In the genomic region with DNA sequence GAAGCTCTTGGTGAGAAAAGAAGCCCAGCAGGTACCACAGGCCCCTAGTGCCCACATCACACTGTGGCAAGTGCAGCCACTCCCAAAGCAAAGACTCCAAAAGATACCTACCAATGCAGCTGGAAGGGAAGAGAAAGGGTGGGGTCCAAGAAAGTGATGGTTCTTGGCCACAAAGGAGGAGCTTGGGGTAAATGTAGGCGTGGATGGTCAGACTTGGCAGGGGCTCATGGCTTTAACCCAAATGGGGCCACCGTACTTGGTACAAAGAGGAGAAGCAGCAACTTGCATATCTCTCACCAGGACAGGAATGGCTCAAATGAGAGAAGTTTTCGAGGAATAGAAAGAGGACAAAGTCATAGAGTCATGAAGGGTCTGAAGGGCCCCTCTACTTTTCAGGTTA, we compare ENCODE assay signal across 17 cellular contexts. TPM values are rescaled to one million over a fixed set of nuclear protein-coding genes. Genes with fewer than 3 reads are reported as not detected.
DNase-seq lines count a peak whose midpoint lies in the region; ATAC-seq and TF ChIP-seq lines count a peak whose summit lies in the region.
"Had no signal": no experiment of that assay in that cellular context is flagged by ENCODE, and none has a peak within 500 bp of the region (broad histone marks: within the 10 kb centered on the region; RNA-seq: fewer than 3 reads in every experiment).

No MANE protein-coding gene starts in this region.

- H3K79me2 ChIP-seq in HCT116 (ENCODE audit: insufficient read depth, low read length), result peaks cover 44% of the 10 kb centered on the region
- H3K79me2 ChIP-seq: parathyroid adenoma had no signal

- H3K4me3 ChIP-seq in HCT116 (replicated peaks in 1 of 2; ENCODE audit: low read depth in 1 of 2, low read length in 2 of 2), result no peak overlapping the region
- H3K4me3 ChIP-seq: lung, PC-9 had no signal

- H3K4me2 ChIP-seq in HCT116 (ENCODE audit: low read length), result no peak overlapping the region
- H3K4me2 ChIP-seq: KMS-11, PC-9 had no signal

- H3K27ac Mint-ChIP-seq in central memory CD8-positive, alpha-beta T cell (ENCODE audit: low read depth), result peak overlapping the region; percentile 33
- peak overlapping the region; percentile 71 to 97 for H3K27ac Mint-ChIP-seq in natural killer cell

- H3K36me3 ChIP-seq in HCT116 (ENCODE audit: control insufficient read depth in 1 of 2, insufficient read depth in 2 of 2, low read length in 2 of 2), result peaks cover 11 to 22% of the 10 kb centered on the region in 2 experiments; a peak in 3 of 4 replicates

- CTCF ChIA-PET in HCT116 (lab: Charles Lee), result interaction anchor here (0.6 kb wide), 1 partner anchor 209 kb away, joined by 3 read pairs; no protein-coding TSS in a partner anchor

- no peak for TF ChIP-seq POLR2A in HCT116 (IDR thresholded peaks at IDR 0.05; ENCODE audit: borderline replicate concordance, extremely low read depth, insufficient read depth, insufficient read length)

- intact Hi-C loops in HCT116 (cut with micrococcal nuclease) (no loop called here), natural killer cell (cut with micrococcal nuclease) (no loop called here)

- TF ChIP-seq RAD21 in HCT116 (IDR thresholded peaks at IDR 0.05; ENCODE audit: low read depth), result no peak

- RAD21 ChIA-PET in HCT116 (lab: Charles Lee; ENCODE audit: low non-redundant PET in 1 of 2, low total read pairs in 2 of 2, uncharacterized antibody in 2 of 2, unreplicated experiment in 2 of 2), result no interaction called here

- peaks cover 36% of the 10 kb centered on the region for H3K4me1 Mint-ChIP-seq in central memory CD8-positive, alpha-beta T cell
- H3K4me1 Mint-ChIP-seq in natural killer cell, result peaks cover 27 to 48% of the 10 kb centered on the region in 2 donors

- no peaks in the 10 kb centered on the region for H3K27me3 ChIP-seq in HCT116 (ENCODE audit: insufficient read depth, low read length)

- H3K9me3 Mint-ChIP-seq in central memory CD8-positive, alpha-beta T cell, result no peaks in the 10 kb centered on the region
- H3K9me3 Mint-ChIP-seq in natural killer cell, result no peaks in the 10 kb centered on the region

- H2AFZ ChIP-seq in HCT116 (ENCODE audit: low read depth, low read length, poor library complexity, severe bottlenecking), result no peak overlapping the region
- H2AFZ ChIP-seq: parathyroid adenoma, PC-9 had no signal

- H3K36me3 Mint-ChIP-seq in central memory CD8-positive, alpha-beta T cell (ENCODE audit: insufficient read depth), result peaks cover 13% of the 10 kb centered on the region
- H3K36me3 Mint-ChIP-seq in natural killer cell, result no peaks in the 10 kb centered on the region

- no peak for TF ChIP-seq CTCF in 22Rv1 (IDR thresholded peaks at IDR 0.05)
- TF ChIP-seq CTCF in HCT116 (IDR thresholded peaks at IDR 0.05 in 2 of 3, conservative IDR thresholded peaks at IDR 0.05 in 1 of 3; ENCODE audit: borderline replicate concordance in 1 of 3, insufficient read depth in 1 of 3, low read depth in 2 of 3, low read length in 2 of 3), result no peak
- TF ChIP-seq CTCF in natural killer cell (IDR thresholded peaks at IDR 0.05), result no peak

- no TSS peak for BruUV-seq in HCT116 (replicated peaks; lab: Mats Ljungman, UMichigan)

- H3K27me3 Mint-ChIP-seq in central memory CD8-positive, alpha-beta T cell, result no peaks in the 10 kb centered on the region
- H3K27me3 Mint-ChIP-seq in natural killer cell (ENCODE audit: low read depth in 2 of 2), result no peaks in the 10 kb centered on the region

- no peaks in the 10 kb centered on the region for H3K9me3 ChIP-seq in HCT116 (ENCODE audit: control insufficient read depth in 1 of 2, insufficient read depth in 1 of 2, low read depth in 1 of 2, low read length in 2 of 2)

- H3K27ac ChIP-seq in 22Rv1, result peak overlapping the region; percentile 87; the same call in 1 of the 2 replicates
- peak overlapping the region; percentile 11 for H3K27ac ChIP-seq in HCT116 (ENCODE audit: low read depth, low read length)
- H3K27ac ChIP-seq: KMS-11, PC-9 had no signal

- peak overlapping the region; percentile 44 for H3K4me3 Mint-ChIP-seq in central memory CD8-positive, alpha-beta T cell
- peak overlapping the region; percentile 26 for H3K4me3 Mint-ChIP-seq in natural killer cell

- DNase-seq in HCT116 (ENCODE audit: low read depth, low spot score), result no peak
- DNase-seq in central memory CD8-positive, alpha-beta T cell (ENCODE audit: low spot score in 2 of 2), result no peak
- DNase-seq in natural killer cell, result no peak
- no peak for DNase-seq in stimulated activated CD4-positive, alpha-beta T cell treated with anti-CD3 and anti-CD28 coated beads, Interleukin-1b, Interleukin-23, amount 100 ng/mL, for 48 hours
- DNase-seq in HT-29 (ENCODE audit: low spot score), result no peak
- no peak for DNase-seq in NCI-H2227 (lab: John Stamatoyannopoulos, UW; ENCODE audit: unreplicated experiment)
- DNase-seq: activated CD8-positive, alpha-beta memory T cell treated with anti-CD3 and anti-CD28 coated beads for 24 hours; effector memory CD4-positive, alpha-beta T cell; NCI-H1436; NCI-H510A; PC-9; stimulated activated CD4-positive, alpha-beta T cell treated with anti-CD3 and anti-CD28 coated beads, Interleukin-15, amount 100 ng/mL, for 24 hours had no signal

- POLR2A ChIA-PET in HCT116 (lab: Charles Lee), result interaction anchor here (1.1 to 1.4 kb wide), 2 partner anchors 50 to 62 kb away, joined by 3 to 6 read pairs; no protein-coding TSS in a partner anchor

- H4K20me1 ChIP-seq in HCT116 (ENCODE audit: insufficient read depth), result no peaks in the 10 kb centered on the region

- no peaks in the 10 kb centered on the region for H3K9me2 ChIP-seq in HCT116 (ENCODE audit: insufficient read depth)

- H3K4me1 ChIP-seq in HCT116 (ENCODE audit: control insufficient read depth in 1 of 2, insufficient read depth in 2 of 2, low read length in 2 of 2), result peaks cover 13 to 61% of the 10 kb centered on the region in 2 experiments
- H3K4me1 ChIP-seq: parathyroid adenoma had no signal

- no peak overlapping the region for H3K9ac ChIP-seq in HCT116 (ENCODE audit: low read length)
- H3K9ac ChIP-seq: KMS-11, parathyroid adenoma had no signal

- ATAC-seq in HCT116, result no peak
- no peak for ATAC-seq in central memory CD8-positive, alpha-beta T cell (replicated peaks; ENCODE audit: extremely low read depth, poor library complexity, severe bottlenecking)
- ATAC-seq in natural killer cell, result no peak
- ATAC-seq in HG02970 (IDR thresholded peaks at IDR 0.05; ENCODE audit: low FRiP score, unreplicated experiment), result no peak

TF ChIP-seq in HCT116, 20 proteins besides CTCF, POLR2A, EP300 and RAD21:
- TF ChIP-seq EZH2phosphoT487 (IDR thresholded peaks at IDR 0.05; ENCODE audit: borderline replicate concordance) (no peak), SIN3A (IDR thresholded peaks at IDR 0.05; ENCODE audit: low read depth) (no peak), ZFX (IDR thresholded peaks at IDR 0.05) (no peak), POLR2AphosphoS5 (IDR thresholded peaks at IDR 0.05; ENCODE audit: low read depth, low read length) (no peak)
- TF ChIP-seq, protein P1, sequence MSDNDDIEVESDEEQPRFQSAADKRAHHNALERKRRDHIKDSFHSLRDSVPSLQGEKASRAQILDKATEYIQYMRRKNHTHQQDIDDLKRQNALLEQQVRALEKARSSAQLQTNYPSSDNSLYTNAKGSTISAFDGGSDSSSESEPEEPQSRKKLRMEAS (IDR thresholded peaks at IDR 0.05), result no peak

RNA-seq across cellular contexts. Expression of a gene that starts 4.8 kb away (rescaled TPM):
- total RNA-seq in HCT116 (2021; ENCODE audit: unreplicated experiment) (59.8 TPM), natural killer cell (10 to 100 TPM; 85.3 to 94.5 (median 94.0) TPM)
- polyA plus RNA-seq in HCT116 (2012), result 38.4 and 39.6 TPM in 2 replicates
- total RNA-seq in HT-29 (2014; rRNA removed; shearing (Covaris generic)), result 129 and 134 TPM in 2 replicates

RNA-seq across cellular contexts. Expression of a gene that starts 6.3 kb away (rescaled TPM):
- total RNA-seq in HCT116 (2021; ENCODE audit: unreplicated experiment) (50.4 TPM), natural killer cell (100 to 1,000 TPM; 101 to 105 (median 102) TPM)
- 32.6 and 43.2 TPM in 2 replicates for polyA plus RNA-seq in HCT116 (2012)
- total RNA-seq in HT-29 (2014; rRNA removed; shearing (Covaris generic)), result 87.6 and 102 TPM in 2 replicates

RNA-seq across cellular contexts. Expression of a gene that starts 13.6 kb away (rescaled TPM):
- total RNA-seq in HCT116 (2021; ENCODE audit: unreplicated experiment) (0.61 TPM), natural killer cell (10 to 100 TPM in 1 of 3 donors, 1 to 10 TPM in 2; 6.3 to 11.2 (median 7.1) TPM)
- polyA plus RNA-seq in HCT116 (2012), result 0.66 and 0.91 TPM in 2 replicates
- total RNA-seq in HT-29 (2014; rRNA removed; shearing (Covaris generic)), result 1.2 and 2.5 TPM in 2 replicates
- total RNA-seq: PC-9 had no signal

RNA-seq across cellular contexts. Expression of a gene that starts 28.7 kb away (rescaled TPM):
- total RNA-seq in HCT116 (2021; ENCODE audit: unreplicated experiment) (105 TPM), natural killer cell (100 to 1,000 TPM; 520 to 776 (median 743) TPM)
- polyA plus RNA-seq in HCT116 (2012), result 88.0 and 91.4 TPM in 2 replicates
- 79.1 and 95.3 TPM in 2 replicates for total RNA-seq in HT-29 (2014; rRNA removed; shearing (Covaris generic))

RNA-seq across cellular contexts. Expression of a gene that starts 33.4 kb away (rescaled TPM):
- 105 TPM for total RNA-seq in HCT116 (2021; ENCODE audit: unreplicated experiment)
- polyA plus RNA-seq in HCT116 (2012), result 88.5 and 90.6 TPM in 2 replicates
- total RNA-seq in natural killer cell, result 100 to 1,000 TPM; 129 to 137 (median 135) TPM
- 125 and 149 TPM in 2 replicates for total RNA-seq in HT-29 (2014; rRNA removed; shearing (Covaris generic))
